In genomic region chr3:8315526-8315925, GRCh38 we compare ENCODE assay signal across 6 cellular contexts.
DNase-seq lines count a peak whose midpoint lies in the region; FAIRE-seq and TF ChIP-seq lines count a peak whose summit lies in the region.
"Not testable (repeated sequence)": the region's sequence is repeated elsewhere in the genome, so short reads cannot be mapped to it uniquely, and the experiment has no call there.

No MANE protein-coding gene starts in this region.

- DNase-seq in ELF-1 (ENCODE audit: low read depth, low spot score) (peak; percentile 8), MG63 (peak; percentile 15), OCI-M1 (lab: John Stamatoyannopoulos, UW) (peak; percentile 25)
- not testable (repeated sequence) for DNase-seq in SK-N-MC (ENCODE audit: low read depth, low spot score); bronchial epithelial cell (ENCODE audit: low read depth); keratinocyte (ENCODE audit: low read depth, low spot score)

- TF ChIP-seq CTCF in bronchial epithelial cell (IDR thresholded peaks at IDR 0.05; ENCODE audit: insufficient read depth, low read length, severe bottlenecking); keratinocyte (optimal IDR thresholded peaks at IDR 0.05 in 1 of 3, IDR thresholded peaks at IDR 0.05 in 1 of 3, conservative IDR thresholded peaks at IDR 0.05 in 1 of 3; ENCODE audit: extremely low read depth in 1 of 3, insufficient read depth in 2 of 3, low read length in 3 of 3): not testable (repeated sequence)

- H3K9ac ChIP-seq in SK-N-MC (ENCODE audit: insufficient read length); keratinocyte (ENCODE audit: control insufficient read depth, extremely low read depth, insufficient read depth, low read length): not testable (repeated sequence)

- H3K27me3 ChIP-seq in MG63; bronchial epithelial cell (ENCODE audit: control insufficient read depth, insufficient read depth, low read length); keratinocyte (ENCODE audit: control insufficient read depth, extremely low read depth, insufficient read depth, low read length): not testable (repeated sequence)

- H4K20me1 ChIP-seq in keratinocyte (ENCODE audit: control insufficient read depth, extremely low read depth, insufficient read depth, low read length) = not testable (repeated sequence)

- not testable (repeated sequence) for H3K36me3 ChIP-seq in MG63; SK-N-MC (ENCODE audit: insufficient read depth, low read length); bronchial epithelial cell (ENCODE audit: control insufficient read depth, insufficient read depth, low read length); keratinocyte (ENCODE audit: control insufficient read depth in 2 of 2, extremely low read depth in 1 of 2, insufficient read depth in 2 of 2, low read length in 2 of 2)

- H3K9me1 ChIP-seq in keratinocyte (ENCODE audit: control insufficient read depth, extremely low read depth, insufficient read depth, low read length) = not testable (repeated sequence)

- H2AFZ ChIP-seq in keratinocyte (ENCODE audit: control insufficient read depth, low read length) = not testable (repeated sequence)

- H3K27ac ChIP-seq in SK-N-MC = peak overlapping the region; percentile 100
- H3K27ac ChIP-seq in keratinocyte (ENCODE audit: control insufficient read depth, insufficient read depth, low read length) = not testable (repeated sequence)

- not testable (repeated sequence) for H3K79me2 ChIP-seq in keratinocyte (ENCODE audit: control insufficient read depth, insufficient read depth, low read length)

- not testable (repeated sequence) for H3K9me3 ChIP-seq in MG63; SK-N-MC (ENCODE audit: low read depth, low read length); keratinocyte (ENCODE audit: control insufficient read depth, low read depth, low read length)

- peak; percentile 36 for FAIRE-seq in bronchial epithelial cell (lab: Jason Lieb, UNC)
- peak; percentile 9 for FAIRE-seq in keratinocyte (lab: Jason Lieb, UNC)

- dilution Hi-C loops in keratinocyte (cut with MboI; ENCODE audit: extremely low pct_ligation_motif_present, low sequenced_read_pairs) = not testable (repeated sequence)

- H3K4me2 ChIP-seq in keratinocyte (ENCODE audit: control insufficient read depth, extremely low read depth, insufficient read depth, low read depth, low read length) = not testable (repeated sequence)

- peaks cover 10% of the 10 kb centered on the region for H3K4me1 ChIP-seq in keratinocyte (ENCODE audit: control insufficient read depth, extremely low read depth, insufficient read depth, low read length)

- H3K4me3 ChIP-seq in MG63; SK-N-MC; bronchial epithelial cell (ENCODE audit: low read depth, low read length); keratinocyte (ENCODE audit: control insufficient read depth in 2 of 3, extremely low read depth in 1 of 3, insufficient read depth in 2 of 3, low read depth in 1 of 3, low read length in 3 of 3): not testable (repeated sequence)
